In genomic region chr13:27449936-27450828, GRCh38 we compare ENCODE assay signal across 8 cellular contexts. TPM values are rescaled to one million over a fixed set of nuclear protein-coding genes. Genes with fewer than 3 reads are reported as not detected.
DNase-seq lines count a peak whose midpoint lies in the region; ATAC-seq and TF ChIP-seq lines count a peak whose summit lies in the region.

Gene MTIF3, minus strand, starts transcription at chr13:27450564. Its CDS starts 10,116 bp downstream, at chr13:27440448.

- 1% methylated on average over 15 of the region's 81 CpGs; no CpG with 5 or more reads in 1 of the 2 donors for WGBS in gastroesophageal sphincter (ENCODE audit: low coverage in 1 of 2), 2 donors

- CTCF ChIA-PET in activated naive CD4-positive, alpha-beta T cell treated with anti-CD3 and anti-CD28 coated beads, Interleukin-2, amount 10 ng/mL, durations not matched to agents 7 days and 5 days (lab: Charles Lee) = interaction anchor here (1.0 to 1.4 kb wide), 2 partner anchors 44 to 47 kb away, joined by 3 read pairs; no protein-coding TSS in a partner anchor

- peaks cover 64% of the 10 kb centered on the region for H3K4me1 Mint-ChIP-seq in activated naive CD4-positive, alpha-beta T cell treated with anti-CD3 and anti-CD28 coated beads, Interleukin-2, amount 10 ng/mL, durations not matched to agents 7 days and 5 days

- no peaks in the 10 kb centered on the region for H3K36me3 ChIP-seq in gastroesophageal sphincter

- peak within 1 kb of the TSS; percentile 92 for H3K4me3 Mint-ChIP-seq in activated naive CD4-positive, alpha-beta T cell treated with anti-CD3 and anti-CD28 coated beads, Interleukin-2, amount 10 ng/mL, durations not matched to agents 7 days and 5 days

- no peaks in the 10 kb centered on the region for H3K27me3 ChIP-seq in gastroesophageal sphincter

- H3K27ac ChIP-seq in gastroesophageal sphincter = peak within 1 kb of the TSS; percentile 97 to 100 (median 99)

- H3K9me3 Mint-ChIP-seq in activated naive CD4-positive, alpha-beta T cell treated with anti-CD3 and anti-CD28 coated beads, Interleukin-2, amount 10 ng/mL, durations not matched to agents 7 days and 5 days = no peaks in the 10 kb centered on the region

- peak within 1 kb of the TSS; percentile 97 for H3K27ac Mint-ChIP-seq in activated naive CD4-positive, alpha-beta T cell treated with anti-CD3 and anti-CD28 coated beads, Interleukin-2, amount 10 ng/mL, durations not matched to agents 7 days and 5 days

- H3K9me3 ChIP-seq in gastroesophageal sphincter = no peaks in the 10 kb centered on the region

- H3K4me3 ChIP-seq in HFF-Myc (replicated peaks; ENCODE audit: low read depth, low read length) = peak within 1 kb of the TSS; percentile 84
- peak within 1 kb of the TSS; percentile 92 to 94 for H3K4me3 ChIP-seq in gastroesophageal sphincter

- TF ChIP-seq EP300 in gastroesophageal sphincter (IDR thresholded peaks at IDR 0.05) = no peak

- H3K36me3 Mint-ChIP-seq in activated naive CD4-positive, alpha-beta T cell treated with anti-CD3 and anti-CD28 coated beads, Interleukin-2, amount 10 ng/mL, durations not matched to agents 7 days and 5 days = peaks cover 23% of the 10 kb centered on the region

- peak; percentile 37 for DNase-seq in GM04503 (ENCODE audit: low read depth)
- DNase-seq in HFF-Myc (ENCODE audit: extremely low read depth, low read depth) = peak; percentile 61
- peak; percentile 97 for DNase-seq in NAMALWA (ENCODE audit: low spot score)
- DNase-seq in SK-N-DZ (ENCODE audit: low spot score) = peak; percentile 96
- peak; percentile 97 for DNase-seq in activated naive CD4-positive, alpha-beta T cell treated with anti-CD3 and anti-CD28 coated beads, Interleukin-2, amount 10 ng/mL, durations not matched to agents 7 days and 5 days
- peak; percentile 53 for DNase-seq in non-pigmented ciliary epithelial cell (ENCODE audit: low read depth)
- DNase-seq in superior temporal gyrus (ENCODE audit: extremely low spot score) = peak; percentile 96

- H3K4me1 ChIP-seq in gastroesophageal sphincter = peaks cover 4 to 40% (median 14%) of the 10 kb centered on the region in 3 donors

- peak; percentile 90 for ATAC-seq in gastroesophageal sphincter

- TF ChIP-seq POLR2A in gastroesophageal sphincter (IDR thresholded peaks at IDR 0.05) = peak; percentile 51 to 58

- TF ChIP-seq CTCF in HFF-Myc (IDR thresholded peaks at IDR 0.05; ENCODE audit: low read depth, low read length, missing control alignments) = no peak
- peak in 2 of 4 experiments; percentile 9 to 32 for TF ChIP-seq CTCF in gastroesophageal sphincter (IDR thresholded peaks at IDR 0.05)

- H3K27me3 Mint-ChIP-seq in activated naive CD4-positive, alpha-beta T cell treated with anti-CD3 and anti-CD28 coated beads, Interleukin-2, amount 10 ng/mL, durations not matched to agents 7 days and 5 days = no peaks in the 10 kb centered on the region

RNA-seq across cellular contexts. Expression of gene MTIF3, which starts in this region (rescaled TPM):
- 31.1 and 33.2 TPM in 2 replicates for polyA plus RNA-seq in SK-N-DZ (2014; cell fraction: cytosol; rRNA removed)
- 22.9 and 34.3 TPM in 2 replicates for polyA plus RNA-seq in SK-N-DZ (2014; cell fraction: nucleus; rRNA removed)
- total RNA-seq in gastroesophageal sphincter = 10 to 100 TPM; 40.1 to 72.0 (median 56.3) TPM

Comparison
In these comparisons a context has a peak if more than half of its experiments do, and no peak if none do; other contexts are left out.
1. Peak in every context shown above with its lines: DNase-seq, ATAC-seq, H3K4me3 ChIP-seq and H3K27ac ChIP-seq.
2. DNase-seq: peak in every context shown above with its lines; median percentile 97 in NAMALWA; 97 in activated naive CD4-positive, alpha-beta T cell treated with anti-CD3 and anti-CD28 coated beads, Interleukin-2, amount 10 ng/mL, durations not matched to agents 7 days and 5 days; 96 in SK-N-DZ; 96 in superior temporal gyrus; 61 in HFF-Myc; 53 in non-pigmented ciliary epithelial cell; 37 in GM04503.